Comparison of ENCODE assay signal across 13 cellular contexts in genomic region chr6:147166360-147166944, GRCh38. TPM values are rescaled to one million over a fixed set of nuclear protein-coding genes. Genes with fewer than 3 reads are reported as not detected.
DNase-seq lines count a peak whose midpoint lies in the region; ATAC-seq and TF ChIP-seq lines count a peak whose summit lies in the region.
"Had no signal": no experiment of that assay in that cellular context is flagged by ENCODE, and none has a peak within 500 bp of the region (broad histone marks: within the 10 kb centered on the region; RNA-seq: fewer than 3 reads in every experiment).

No MANE protein-coding gene starts in this region.

- DNase-seq in A673 (ENCODE audit: low spot score) (peak; percentile 20), HUDEP-2 (lab: John Stamatoyannopoulos, UW; ENCODE audit: unreplicated experiment in 76 of 76) (peak in 72 of 76 experiments; percentile 13 to 92 (median 58)), PC-3 (no peak), erythroblast (lab: John Stamatoyannopoulos, UW) (peak; percentile 77 to 87), lower lobe of right lung (no peak), kidney tubule cell (ENCODE audit: low spot score) (no peak)
- no peak for DNase-seq in central memory CD4-positive, alpha-beta T cell
- DNase-seq: activated CD4-positive, alpha-beta T cell treated with anti-CD3 and anti-CD28 coated beads, Interleukin-2, amount 10 ng/mL, durations not matched to agents 24 days and 14 days; AML-193; gastrocnemius medialis; NCI-H524 treated with DMSO at 0.1 percent for 48 hours had no signal

- H4K20me1 ChIP-seq in PC-3 (ENCODE audit: low read length): no peaks in the 10 kb centered on the region

- CTCF ChIA-PET in A673 (lab: Charles Lee): no interaction called here
- CTCF ChIA-PET in PC-3 (lab: Charles Lee): no interaction called here

- H2AFZ ChIP-seq in PC-3 (ENCODE audit: low read length): no peak overlapping the region

- H3K9ac ChIP-seq in PC-3 (ENCODE audit: low read length): no peak overlapping the region

- POLR2A ChIA-PET in A673 (lab: Charles Lee; ENCODE audit: low non-redundant PET) (no interaction called here), PC-3 (lab: Charles Lee; ENCODE audit: unreplicated experiment) (no interaction called here)

- H3F3A ChIP-seq in PC-3 (ENCODE audit: low read length, unreplicated experiment): no peaks in the 10 kb centered on the region

- intact Hi-C loops in A673 (cut with micrococcal nuclease; ENCODE audit: unreplicated experiment) (no loop called here), PC-3 (cut with micrococcal nuclease) (no loop called here), lower lobe of right lung (cut with DNase I) (no loop called here)

- no peaks in the 10 kb centered on the region for H3K36me3 ChIP-seq in A673 (ENCODE audit: insufficient read depth, low read length, poor library complexity, severe bottlenecking)
- no peaks in the 10 kb centered on the region for H3K36me3 ChIP-seq in PC-3 (ENCODE audit: low read depth, low read length)
- H3K36me3 ChIP-seq in lower lobe of right lung: no peaks in the 10 kb centered on the region
- H3K36me3 ChIP-seq: gastrocnemius medialis had no signal

- TF ChIP-seq POLR2A in erythroblast (IDR thresholded peaks at IDR 0.05; ENCODE audit: low read length): peak; percentile 16

- H3K27ac ChIP-seq in A673 (ENCODE audit: low read depth, low read length, poor library complexity, severe bottlenecking): no peak overlapping the region
- peak overlapping the region; percentile 42 for H3K27ac ChIP-seq in PC-3 (ENCODE audit: low read length)
- H3K27ac ChIP-seq in lower lobe of right lung: no peak overlapping the region
- H3K27ac ChIP-seq: gastrocnemius medialis had no signal

- no peak; the same call in 1 of the 2 replicates for ATAC-seq in PC-3
- no peak for ATAC-seq in lower lobe of right lung
- ATAC-seq in GM18873 (IDR thresholded peaks at IDR 0.05; ENCODE audit: low FRiP score, unreplicated experiment): no peak
- ATAC-seq: gastrocnemius medialis, left lobe of liver had no signal

- BruUV-seq in A673 (replicated peaks; lab: Mats Ljungman, UMichigan): no TSS peak
- no TSS peak for BruUV-seq in PC-3 (replicated peaks; lab: Mats Ljungman, UMichigan)

- H3K9me3 ChIP-seq in A673 (ENCODE audit: low read depth, low read length, poor library complexity, severe bottlenecking) (no peaks in the 10 kb centered on the region), PC-3 (ENCODE audit: low read length) (no peaks in the 10 kb centered on the region), lower lobe of right lung (no peaks in the 10 kb centered on the region)
- H3K9me3 ChIP-seq: gastrocnemius medialis had no signal

- H3K9me2 ChIP-seq in PC-3 (replicated peaks; ENCODE audit: low read length): no peaks in the 10 kb centered on the region

- H3K4me3 ChIP-seq in A673 (ENCODE audit: low read depth, low read length, poor library complexity, severe bottlenecking): no peak overlapping the region
- H3K4me3 ChIP-seq in PC-3 (ENCODE audit: low read length): no peak overlapping the region
- no peak overlapping the region for H3K4me3 ChIP-seq in lower lobe of right lung
- H3K4me3 ChIP-seq: gastrocnemius medialis had no signal

- TF ChIP-seq CTCF in A673 (conservative IDR thresholded peaks at IDR 0.05; ENCODE audit: low read depth, low read length) (no peak), PC-3 (conservative IDR thresholded peaks at IDR 0.05; ENCODE audit: low read depth, low read length) (no peak), lower lobe of right lung (IDR thresholded peaks at IDR 0.05) (no peak)

- no peaks in the 10 kb centered on the region for H3K27me3 ChIP-seq in A673 (replicated peaks; ENCODE audit: insufficient read depth, low read depth, low read length, poor library complexity)
- H3K27me3 ChIP-seq in PC-3 (ENCODE audit: low read length): no peaks in the 10 kb centered on the region
- H3K27me3 ChIP-seq in lower lobe of right lung (ENCODE audit: low read depth): no peaks in the 10 kb centered on the region
- H3K27me3 ChIP-seq: gastrocnemius medialis had no signal

- H3K4me1 ChIP-seq in A673 (ENCODE audit: insufficient read depth, low read length, poor library complexity, severe bottlenecking): no peaks in the 10 kb centered on the region
- peaks cover 36% of the 10 kb centered on the region for H3K4me1 ChIP-seq in PC-3 (ENCODE audit: insufficient read depth, low read length)
- no peaks in the 10 kb centered on the region for H3K4me1 ChIP-seq in lower lobe of right lung
- H3K4me1 ChIP-seq: gastrocnemius medialis had no signal

- H3K79me2 ChIP-seq in PC-3 (ENCODE audit: low read length): no peaks in the 10 kb centered on the region

- no peak overlapping the region for H3K4me2 ChIP-seq in PC-3 (ENCODE audit: low read length)

RNA-seq across cellular contexts. Expression of gene STXBP5, which starts 37.8 kb away (rescaled TPM):
- total RNA-seq in A673 (2021) (12.2 and 14.5 TPM in 2 replicates), PC-3 (2014; rRNA removed) (12.9 and 18.4 TPM in 2 replicates), lower lobe of right lung (21.2 TPM)

Comparison
In these comparisons a context has a peak if more than half of its experiments do, and no peak if none do; other contexts are left out.
1. DNase-seq: peak in A673 (single experiment), HUDEP-2 (72 of 76) and erythroblast (2 of 2); none in PC-3 (single experiment), central memory CD4-positive, alpha-beta T cell (single experiment), lower lobe of right lung (single experiment) and kidney tubule cell (single experiment).